39 cellular contexts compared by ENCODE assay signal in the genomic region with DNA sequence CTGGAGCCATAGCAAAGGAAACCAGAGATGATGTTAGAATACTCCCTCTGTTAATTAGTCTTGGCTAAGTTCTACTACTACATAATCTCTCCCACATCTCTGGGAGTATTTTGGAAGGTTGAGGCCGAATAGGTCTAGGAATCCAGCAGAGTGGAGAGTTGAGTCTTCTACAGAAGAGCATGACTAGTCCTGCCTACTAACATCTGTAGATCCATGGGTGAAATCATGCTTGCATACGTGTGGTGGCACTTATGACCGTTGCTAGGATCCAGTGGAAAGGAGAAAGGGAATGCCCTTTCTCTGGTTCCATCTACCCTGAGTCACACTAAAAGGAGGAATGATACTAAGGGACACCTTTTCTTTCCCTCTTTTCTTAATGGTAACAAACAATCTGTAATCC.
"Had no signal": no experiment of that assay in that cellular context is flagged by ENCODE, and none has a peak within 500 bp of the region (broad histone marks: within the 10 kb centered on the region; RNA-seq: fewer than 3 reads in every experiment).

No MANE protein-coding gene starts in this region.

- H3K4me3 Mint-ChIP-seq: activated naive CD4-positive, alpha-beta T cell treated with anti-CD3 and anti-CD28 coated beads for 36 hours; activated naive CD4-positive, alpha-beta T cell treated with anti-CD3 and anti-CD28 coated beads, Interleukin-2, amount 10 ng/mL, durations not matched to agents 7 days and 5 days; activated naive CD4-positive, alpha-beta T cell treated with anti-CD3 and anti-CD28 coated beads, Interleukin-2, amount 50 U/mL, for 24 hours; activated naive CD8-positive, alpha-beta T cell; activated naive CD8-positive, alpha-beta T cell treated with anti-CD3 and anti-CD28 coated beads for 36 hours; activated naive CD8-positive, alpha-beta T cell treated with anti-CD3 and anti-CD28 coated beads, Interleukin-2, amount 10 ng/mL, durations not matched to agents 7 days and 5 days; activated naive CD8-positive, alpha-beta T cell treated with anti-CD3 and anti-CD28 coated beads, Interleukin-2, amount 50 U/mL, for 24 hours; activated T-cell treated with anti-CD3 and anti-CD28 coated beads, Interleukin-2, amount 50 U/mL, for 24 hours; activated T-cell treated with anti-CD3 and anti-CD28 coated beads, Interleukin-2, amount 50 U/mL, for 4 hours; activated T-cell treated with anti-CD3 and anti-CD28 coated beads, Interleukin-2, amount 50 U/mL, for 72 hours; activated T-helper 1 cell treated with anti-CD3 and anti-CD28 coated beads, Interleukin-12 subunit alpha, Interleukin-12 subunit beta, Interleukin-2, Interleukin-4 antibody, amounts not matched to agents 30 ng/mL and 10 ng/mL and 1 ng/mL, durations not matched to agents 14 hours and 24 hours and 36 hours; activated T-helper 17 cell treated with anti-CD3 and anti-CD28 coated beads, Interleukin-2, amount 50 U/mL, for 72 hours; brain; central memory CD8-positive, alpha-beta T cell had no signal

- H3K4me3 ChIP-seq: adrenal gland, ascending aorta, body of pancreas, breast epithelium, cardiac muscle cell had no signal

- H3K27me3 ChIP-seq: adrenal gland, ascending aorta, body of pancreas, brain microvascular endothelial cell, breast epithelium, cardiac muscle cell had no signal

- H3K27ac ChIP-seq: adrenal gland, ascending aorta, body of pancreas, brain microvascular endothelial cell, breast epithelium, cardiac muscle cell had no signal

- DNase-seq: activated effector memory CD4-positive, alpha-beta T cell treated with anti-CD3 and anti-CD28 coated beads, Interleukin-2, amount 50 U/mL, for 16 hours; activated effector memory CD4-positive, alpha-beta T cell treated with Interleukin-2 at 50 U/mL for 16 hours; activated gamma-delta T cell; activated gamma-delta T cell treated with Interleukin-2 at 50 U/mL for 16 hours; activated naive CD4-positive, alpha-beta T cell; activated naive CD4-positive, alpha-beta T cell treated with anti-CD3 and anti-CD28 coated beads for 36 hours; activated naive CD4-positive, alpha-beta T cell treated with anti-CD3 and anti-CD28 coated beads, Interleukin-2, amount 10 ng/mL, durations not matched to agents 7 days and 5 days; activated naive CD4-positive, alpha-beta T cell treated with anti-CD3 and anti-CD28 coated beads, Interleukin-2, amount 50 U/mL, for 16 hours; activated naive CD4-positive, alpha-beta T cell treated with Interleukin-2 at 50 U/mL for 16 hours; activated naive CD8-positive, alpha-beta T cell treated with anti-CD3 and anti-CD28 coated beads for 36 hours; activated naive CD8-positive, alpha-beta T cell treated with anti-CD3 and anti-CD28 coated beads, Interleukin-2, amount 10 ng/mL, durations not matched to agents 7 days and 5 days; activated naive CD8-positive, alpha-beta T cell treated with anti-CD3 and anti-CD28 coated beads, Interleukin-2, amount 50 U/mL, for 24 hours; activated T-cell treated with anti-CD3 and anti-CD28 coated beads, Interleukin-2, amount 50 U/mL, for 1 hour; activated T-cell treated with anti-CD3 and anti-CD28 coated beads, Interleukin-2, amount 50 U/mL, for 24 hours; activated T-cell treated with anti-CD3 and anti-CD28 coated beads, Interleukin-2, amount 50 U/mL, for 4 hours; activated T-cell treated with anti-CD3 and anti-CD28 coated beads, Interleukin-2, amount 50 U/mL, for 48 hours; activated T-cell treated with anti-CD3 and anti-CD28 coated beads, Interleukin-2, amount 50 U/mL, for 72 hours; adrenal gland; amniotic stem cell; amygdala; aorta; body of pancreas; brain microvascular endothelial cell; caudate nucleus; central memory CD4-positive, alpha-beta T cell; cerebellar nuclear complex had no signal

- H3K4me1 ChIP-seq: adrenal gland, ascending aorta, body of pancreas, breast epithelium had no signal

- H3K9me3 ChIP-seq: adrenal gland, ascending aorta, body of pancreas, breast epithelium had no signal

- H3K36me3 Mint-ChIP-seq: activated naive CD4-positive, alpha-beta T cell treated with anti-CD3 and anti-CD28 coated beads, Interleukin-2, amount 10 ng/mL, durations not matched to agents 7 days and 5 days; activated naive CD4-positive, alpha-beta T cell treated with anti-CD3 and anti-CD28 coated beads, Interleukin-2, amount 50 U/mL, for 24 hours; activated naive CD8-positive, alpha-beta T cell treated with anti-CD3 and anti-CD28 coated beads for 36 hours; activated naive CD8-positive, alpha-beta T cell treated with anti-CD3 and anti-CD28 coated beads, Interleukin-2, amount 10 ng/mL, durations not matched to agents 7 days and 5 days; brain had no signal

- ATAC-seq: activated naive CD4-positive, alpha-beta T cell treated with anti-CD3 and anti-CD28 coated beads, Interleukin-2, amount 50 U/mL, for 72 hours; activated naive CD8-positive, alpha-beta T cell treated with anti-CD3 and anti-CD28 coated beads, Interleukin-2, amount 50 U/mL, for 24 hours; activated T-cell treated with anti-CD3 and anti-CD28 coated beads, Interleukin-2, amount 50 U/mL, for 4 hours; activated T-cell treated with anti-CD3 and anti-CD28 coated beads, Interleukin-2, amount 50 U/mL, for 72 hours; activated T-helper 17 cell treated with anti-CD3 and anti-CD28 coated beads, Interleukin-2, amount 50 U/mL, for 72 hours; body of pancreas had no signal

- H3K36me3 ChIP-seq: adrenal gland, ascending aorta, brain microvascular endothelial cell, breast epithelium, cardiac muscle cell had no signal

- H3K27ac Mint-ChIP-seq: activated naive CD4-positive, alpha-beta T cell treated with anti-CD3 and anti-CD28 coated beads for 36 hours; activated naive CD4-positive, alpha-beta T cell treated with anti-CD3 and anti-CD28 coated beads, Interleukin-2, amount 10 ng/mL, durations not matched to agents 7 days and 5 days; activated naive CD4-positive, alpha-beta T cell treated with anti-CD3 and anti-CD28 coated beads, Interleukin-2, amount 50 U/mL, for 24 hours; activated naive CD4-positive, alpha-beta T cell treated with anti-CD3 and anti-CD28 coated beads, Interleukin-2, amount 50 U/mL, for 72 hours; activated naive CD8-positive, alpha-beta T cell; activated naive CD8-positive, alpha-beta T cell treated with anti-CD3 and anti-CD28 coated beads for 36 hours; activated naive CD8-positive, alpha-beta T cell treated with anti-CD3 and anti-CD28 coated beads, Interleukin-2, amount 10 ng/mL, durations not matched to agents 7 days and 5 days; activated naive CD8-positive, alpha-beta T cell treated with anti-CD3 and anti-CD28 coated beads, Interleukin-2, amount 50 U/mL, for 24 hours; activated T-cell treated with anti-CD3 and anti-CD28 coated beads, Interleukin-2, amount 50 U/mL, for 24 hours; activated T-cell treated with anti-CD3 and anti-CD28 coated beads, Interleukin-2, amount 50 U/mL, for 72 hours; activated T-helper 1 cell treated with anti-CD3 and anti-CD28 coated beads, Interleukin-12 subunit alpha, Interleukin-12 subunit beta, Interleukin-2, Interleukin-4 antibody, amounts not matched to agents 30 ng/mL and 10 ng/mL and 1 ng/mL, durations not matched to agents 14 hours and 24 hours and 36 hours; activated T-helper 17 cell treated with anti-CD3 and anti-CD28 coated beads, Interleukin-2, amount 50 U/mL, for 72 hours; activated T-helper 2 cell treated with anti-CD3 and anti-CD28 coated beads, Interferon-gamma antibody, Interleukin-2, Interleukin-4, amounts not matched to agents 10 μg/mL and 5 μg/mL and 100 μg/mL, durations not matched to agents 14 hours and 24 hours and 36 hours; brain had no signal

- H3K9me3 Mint-ChIP-seq: activated naive CD4-positive, alpha-beta T cell treated with anti-CD3 and anti-CD28 coated beads, Interleukin-2, amount 10 ng/mL, durations not matched to agents 7 days and 5 days; activated naive CD4-positive, alpha-beta T cell treated with anti-CD3 and anti-CD28 coated beads, Interleukin-2, amount 50 U/mL, for 24 hours; activated naive CD8-positive, alpha-beta T cell treated with anti-CD3 and anti-CD28 coated beads, Interleukin-2, amount 10 ng/mL, durations not matched to agents 7 days and 5 days; activated T-cell treated with anti-CD3 and anti-CD28 coated beads, Interleukin-2, amount 50 U/mL, for 24 hours; activated T-helper 1 cell treated with anti-CD3 and anti-CD28 coated beads, Interleukin-12 subunit alpha, Interleukin-12 subunit beta, Interleukin-2, Interleukin-4 antibody, amounts not matched to agents 30 ng/mL and 10 ng/mL and 1 ng/mL, durations not matched to agents 14 hours and 24 hours and 36 hours had no signal

- H3K4me1 Mint-ChIP-seq: activated naive CD4-positive, alpha-beta T cell treated with anti-CD3 and anti-CD28 coated beads, Interleukin-2, amount 10 ng/mL, durations not matched to agents 7 days and 5 days; activated naive CD4-positive, alpha-beta T cell treated with anti-CD3 and anti-CD28 coated beads, Interleukin-2, amount 50 U/mL, for 24 hours; activated T-helper 17 cell treated with anti-CD3 and anti-CD28 coated beads, Interleukin-2, amount 50 U/mL, for 72 hours; brain; central memory CD8-positive, alpha-beta T cell had no signal

- FAIRE-seq: astrocyte, bronchial epithelial cell had no signal

- H3K27me3 Mint-ChIP-seq: activated naive CD4-positive, alpha-beta T cell treated with anti-CD3 and anti-CD28 coated beads, Interleukin-2, amount 10 ng/mL, durations not matched to agents 7 days and 5 days; activated naive CD4-positive, alpha-beta T cell treated with anti-CD3 and anti-CD28 coated beads, Interleukin-2, amount 50 U/mL, for 24 hours; activated naive CD8-positive, alpha-beta T cell; activated naive CD8-positive, alpha-beta T cell treated with anti-CD3 and anti-CD28 coated beads for 36 hours; activated naive CD8-positive, alpha-beta T cell treated with anti-CD3 and anti-CD28 coated beads, Interleukin-2, amount 10 ng/mL, durations not matched to agents 7 days and 5 days; activated naive CD8-positive, alpha-beta T cell treated with anti-CD3 and anti-CD28 coated beads, Interleukin-2, amount 50 U/mL, for 24 hours; activated T-cell treated with anti-CD3 and anti-CD28 coated beads, Interleukin-2, amount 50 U/mL, for 24 hours; activated T-helper 17 cell treated with anti-CD3 and anti-CD28 coated beads, Interleukin-2, amount 50 U/mL, for 72 hours; brain; central memory CD8-positive, alpha-beta T cell had no signal
